29 cellular contexts compared by ENCODE assay signal in genomic region chr15:57231559-57231958, GRCh38.
"Had no signal": no experiment of that assay in that cellular context is flagged by ENCODE, and none has a peak within 500 bp of the region (broad histone marks: within the 10 kb centered on the region; RNA-seq: fewer than 3 reads in every experiment).

No MANE protein-coding gene starts in this region.

- H3K4me3 ChIP-seq: ascending aorta, breast epithelium, cardiac muscle cell, colonic mucosa had no signal

- H3K4me1 ChIP-seq: ascending aorta, breast epithelium, colonic mucosa had no signal

- H3K27me3 ChIP-seq: ascending aorta, breast epithelium, cardiac muscle cell, colonic mucosa had no signal

- ATAC-seq: activated naive CD4-positive, alpha-beta T cell treated with anti-CD3 and anti-CD28 coated beads, Interleukin-2, amount 50 U/mL, for 72 hours; activated T-cell treated with anti-CD3 and anti-CD28 coated beads, Interleukin-2, amount 50 U/mL, for 72 hours had no signal

- H3K27ac ChIP-seq: ascending aorta, breast epithelium, cardiac muscle cell, colonic mucosa, epithelial cell of prostate had no signal

- FAIRE-seq: endometrium, endothelial cell of umbilical vein, frontal cortex had no signal

- DNase-seq: activated CD4-positive, alpha-beta memory T cell treated with anti-CD3 and anti-CD28 coated beads, Interleukin-2, amount 10 ng/mL, durations not matched to agents 7 days and 5 days; activated CD4-positive, alpha-beta T cell treated with anti-CD3 and anti-CD28 coated beads for 4 hours; activated CD4-positive, alpha-beta T cell treated with anti-CD3 and anti-CD28 coated beads, Interleukin-2, amount 10 ng/mL, durations not matched to agents 7 days and 5 days; activated CD4-positive, alpha-beta T cell treated with anti-CD3 and anti-CD28 coated beads, Interleukin-2, amount 50 U/mL, for 4 hours; activated CD4-positive, CD25-positive, alpha-beta regulatory T cell; activated CD4-positive, CD25-positive, alpha-beta regulatory T cell treated with anti-CD3 and anti-CD28 coated beads, Interleukin-2, amount 50 U/mL, for 72 hours; activated CD8-positive, alpha-beta memory T cell treated with anti-CD3 and anti-CD28 coated beads, Interleukin-2, amount 50 U/mL, for 48 hours; activated gamma-delta T cell; activated naive CD4-positive, alpha-beta T cell; activated naive CD4-positive, alpha-beta T cell treated with anti-CD3 and anti-CD28 coated beads, Interleukin-2, amount 10 ng/mL, durations not matched to agents 7 days and 5 days; activated naive CD8-positive, alpha-beta T cell treated with anti-CD3 and anti-CD28 coated beads, Interleukin-2, amount 10 ng/mL, durations not matched to agents 7 days and 5 days; activated T-cell treated with anti-CD3 and anti-CD28 coated beads for 4 hours; activated T-cell treated with anti-CD3 and anti-CD28 coated beads, Interleukin-2, amount 50 U/mL, for 24 hours; activated T-cell treated with anti-CD3 and anti-CD28 coated beads, Interleukin-2, amount 50 U/mL, for 72 hours; central memory CD4-positive, alpha-beta T cell; cerebellar nuclear complex; colonic mucosa; effector CD8-positive, alpha-beta T cell; foreskin fibroblast; head of caudate nucleus; hippocampal formation had no signal

- H3K9me3 ChIP-seq: ascending aorta, breast epithelium, colonic mucosa had no signal
